In genomic region chr9:128626181-128626580, GRCh38 we compare ENCODE assay signal across 1 cellular context.
TF ChIP-seq lines count a peak whose summit lies in the region.

No MANE protein-coding gene starts in this region.

TF ChIP-seq in GM23338, 12 proteins besides CTCF, POLR2A, EP300 and RAD21 (continued from another document):
- no peak for TF ChIP-seq ZNF462 (CRISPR knock-in tag; IDR thresholded peaks at IDR 0.05)
- TF ChIP-seq, protein P1, sequence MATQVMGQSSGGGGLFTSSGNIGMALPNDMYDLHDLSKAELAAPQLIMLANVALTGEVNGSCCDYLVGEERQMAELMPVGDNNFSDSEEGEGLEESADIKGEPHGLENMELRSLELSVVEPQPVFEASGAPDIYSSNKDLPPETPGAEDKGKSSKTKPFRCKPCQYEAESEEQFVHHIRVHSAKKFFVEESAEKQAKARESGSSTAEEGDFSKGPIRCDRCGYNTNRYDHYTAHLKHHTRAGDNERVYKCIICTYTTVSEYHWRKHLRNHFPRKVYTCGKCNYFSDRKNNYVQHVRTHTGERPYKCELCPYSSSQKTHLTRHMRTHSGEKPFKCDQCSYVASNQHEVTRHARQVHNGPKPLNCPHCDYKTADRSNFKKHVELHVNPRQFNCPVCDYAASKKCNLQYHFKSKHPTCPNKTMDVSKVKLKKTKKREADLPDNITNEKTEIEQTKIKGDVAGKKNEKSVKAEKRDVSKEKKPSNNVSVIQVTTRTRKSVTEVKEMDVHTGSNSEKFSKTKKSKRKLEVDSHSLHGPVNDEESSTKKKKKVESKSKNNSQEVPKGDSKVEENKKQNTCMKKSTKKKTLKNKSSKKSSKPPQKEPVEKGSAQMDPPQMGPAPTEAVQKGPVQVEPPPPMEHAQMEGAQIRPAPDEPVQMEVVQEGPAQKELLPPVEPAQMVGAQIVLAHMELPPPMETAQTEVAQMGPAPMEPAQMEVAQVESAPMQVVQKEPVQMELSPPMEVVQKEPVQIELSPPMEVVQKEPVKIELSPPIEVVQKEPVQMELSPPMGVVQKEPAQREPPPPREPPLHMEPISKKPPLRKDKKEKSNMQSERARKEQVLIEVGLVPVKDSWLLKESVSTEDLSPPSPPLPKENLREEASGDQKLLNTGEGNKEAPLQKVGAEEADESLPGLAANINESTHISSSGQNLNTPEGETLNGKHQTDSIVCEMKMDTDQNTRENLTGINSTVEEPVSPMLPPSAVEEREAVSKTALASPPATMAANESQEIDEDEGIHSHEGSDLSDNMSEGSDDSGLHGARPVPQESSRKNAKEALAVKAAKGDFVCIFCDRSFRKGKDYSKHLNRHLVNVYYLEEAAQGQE (IDR thresholded peaks at IDR 0.05; ENCODE audit: unreplicated experiment): no peak
- no peak for TF ChIP-seq JUNB (IDR thresholded peaks at IDR 0.05; ENCODE audit: unreplicated experiment)
- no peak for TF ChIP-seq POLR2AphosphoS5 (IDR thresholded peaks at IDR 0.05; ENCODE audit: low read depth)
- no peak for TF ChIP-seq CREB1 (CRISPR knock-in tag; IDR thresholded peaks at IDR 0.05; ENCODE audit: low read depth)
- TF ChIP-seq, protein P2, sequence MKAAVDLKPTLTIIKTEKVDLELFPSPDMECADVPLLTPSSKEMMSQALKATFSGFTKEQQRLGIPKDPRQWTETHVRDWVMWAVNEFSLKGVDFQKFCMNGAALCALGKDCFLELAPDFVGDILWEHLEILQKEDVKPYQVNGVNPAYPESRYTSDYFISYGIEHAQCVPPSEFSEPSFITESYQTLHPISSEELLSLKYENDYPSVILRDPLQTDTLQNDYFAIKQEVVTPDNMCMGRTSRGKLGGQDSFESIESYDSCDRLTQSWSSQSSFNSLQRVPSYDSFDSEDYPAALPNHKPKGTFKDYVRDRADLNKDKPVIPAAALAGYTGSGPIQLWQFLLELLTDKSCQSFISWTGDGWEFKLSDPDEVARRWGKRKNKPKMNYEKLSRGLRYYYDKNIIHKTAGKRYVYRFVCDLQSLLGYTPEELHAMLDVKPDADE (IDR thresholded peaks at IDR 0.05): no peak
